Comparison of ENCODE assay signal across 1 cellular context in the genomic region with DNA sequence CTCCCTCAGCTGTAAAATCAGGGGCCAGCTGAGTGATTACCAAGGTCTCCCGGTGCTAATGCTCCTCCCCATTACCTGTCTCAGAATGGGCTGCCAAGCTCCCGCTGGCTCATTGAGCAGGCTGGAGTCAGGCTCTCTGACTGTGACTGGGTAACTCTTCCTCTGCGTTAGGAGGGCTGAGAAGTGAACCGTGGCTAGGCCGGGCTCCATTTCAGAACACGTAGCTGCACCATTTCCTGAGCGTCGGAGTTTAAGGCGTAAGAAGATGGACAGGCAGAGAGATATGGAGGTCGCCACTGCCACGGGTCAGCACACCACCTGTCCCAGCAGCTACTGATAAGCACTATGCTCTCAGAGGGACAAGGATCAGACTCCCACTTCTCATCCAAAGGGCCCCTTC.
TF ChIP-seq lines count a peak whose summit lies in the region.

No MANE protein-coding gene starts in this region.

TF ChIP-seq in HepG2, 621 proteins besides CTCF, POLR2A, EP300 and RAD21:
- TF ChIP-seq, protein P1, sequence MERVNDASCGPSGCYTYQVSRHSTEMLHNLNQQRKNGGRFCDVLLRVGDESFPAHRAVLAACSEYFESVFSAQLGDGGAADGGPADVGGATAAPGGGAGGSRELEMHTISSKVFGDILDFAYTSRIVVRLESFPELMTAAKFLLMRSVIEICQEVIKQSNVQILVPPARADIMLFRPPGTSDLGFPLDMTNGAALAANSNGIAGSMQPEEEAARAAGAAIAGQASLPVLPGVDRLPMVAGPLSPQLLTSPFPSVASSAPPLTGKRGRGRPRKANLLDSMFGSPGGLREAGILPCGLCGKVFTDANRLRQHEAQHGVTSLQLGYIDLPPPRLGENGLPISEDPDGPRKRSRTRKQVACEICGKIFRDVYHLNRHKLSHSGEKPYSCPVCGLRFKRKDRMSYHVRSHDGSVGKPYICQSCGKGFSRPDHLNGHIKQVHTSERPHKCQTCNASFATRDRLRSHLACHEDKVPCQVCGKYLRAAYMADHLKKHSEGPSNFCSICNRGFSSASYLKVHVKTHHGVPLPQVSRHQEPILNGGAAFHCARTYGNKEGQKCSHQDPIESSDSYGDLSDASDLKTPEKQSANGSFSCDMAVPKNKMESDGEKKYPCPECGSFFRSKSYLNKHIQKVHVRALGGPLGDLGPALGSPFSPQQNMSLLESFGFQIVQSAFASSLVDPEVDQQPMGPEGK (CRISPR knock-in tag; IDR thresholded peaks at IDR 0.05): no peak
- TF ChIP-seq MAZ (IDR thresholded peaks at IDR 0.05; ENCODE audit: borderline replicate concordance, low read depth, low read length) (no peak), MAZ (CRISPR knock-in tag; IDR thresholded peaks at IDR 0.05; ENCODE audit: low read depth) (no peak), NFIC (IDR thresholded peaks at IDR 0.05; ENCODE audit: low read length) (no peak), ZNF713 (CRISPR knock-in tag; IDR thresholded peaks at IDR 0.05) (no peak), CEBPG (CRISPR knock-in tag; IDR thresholded peaks at IDR 0.05) (no peak)
- TF ChIP-seq, protein P2, sequence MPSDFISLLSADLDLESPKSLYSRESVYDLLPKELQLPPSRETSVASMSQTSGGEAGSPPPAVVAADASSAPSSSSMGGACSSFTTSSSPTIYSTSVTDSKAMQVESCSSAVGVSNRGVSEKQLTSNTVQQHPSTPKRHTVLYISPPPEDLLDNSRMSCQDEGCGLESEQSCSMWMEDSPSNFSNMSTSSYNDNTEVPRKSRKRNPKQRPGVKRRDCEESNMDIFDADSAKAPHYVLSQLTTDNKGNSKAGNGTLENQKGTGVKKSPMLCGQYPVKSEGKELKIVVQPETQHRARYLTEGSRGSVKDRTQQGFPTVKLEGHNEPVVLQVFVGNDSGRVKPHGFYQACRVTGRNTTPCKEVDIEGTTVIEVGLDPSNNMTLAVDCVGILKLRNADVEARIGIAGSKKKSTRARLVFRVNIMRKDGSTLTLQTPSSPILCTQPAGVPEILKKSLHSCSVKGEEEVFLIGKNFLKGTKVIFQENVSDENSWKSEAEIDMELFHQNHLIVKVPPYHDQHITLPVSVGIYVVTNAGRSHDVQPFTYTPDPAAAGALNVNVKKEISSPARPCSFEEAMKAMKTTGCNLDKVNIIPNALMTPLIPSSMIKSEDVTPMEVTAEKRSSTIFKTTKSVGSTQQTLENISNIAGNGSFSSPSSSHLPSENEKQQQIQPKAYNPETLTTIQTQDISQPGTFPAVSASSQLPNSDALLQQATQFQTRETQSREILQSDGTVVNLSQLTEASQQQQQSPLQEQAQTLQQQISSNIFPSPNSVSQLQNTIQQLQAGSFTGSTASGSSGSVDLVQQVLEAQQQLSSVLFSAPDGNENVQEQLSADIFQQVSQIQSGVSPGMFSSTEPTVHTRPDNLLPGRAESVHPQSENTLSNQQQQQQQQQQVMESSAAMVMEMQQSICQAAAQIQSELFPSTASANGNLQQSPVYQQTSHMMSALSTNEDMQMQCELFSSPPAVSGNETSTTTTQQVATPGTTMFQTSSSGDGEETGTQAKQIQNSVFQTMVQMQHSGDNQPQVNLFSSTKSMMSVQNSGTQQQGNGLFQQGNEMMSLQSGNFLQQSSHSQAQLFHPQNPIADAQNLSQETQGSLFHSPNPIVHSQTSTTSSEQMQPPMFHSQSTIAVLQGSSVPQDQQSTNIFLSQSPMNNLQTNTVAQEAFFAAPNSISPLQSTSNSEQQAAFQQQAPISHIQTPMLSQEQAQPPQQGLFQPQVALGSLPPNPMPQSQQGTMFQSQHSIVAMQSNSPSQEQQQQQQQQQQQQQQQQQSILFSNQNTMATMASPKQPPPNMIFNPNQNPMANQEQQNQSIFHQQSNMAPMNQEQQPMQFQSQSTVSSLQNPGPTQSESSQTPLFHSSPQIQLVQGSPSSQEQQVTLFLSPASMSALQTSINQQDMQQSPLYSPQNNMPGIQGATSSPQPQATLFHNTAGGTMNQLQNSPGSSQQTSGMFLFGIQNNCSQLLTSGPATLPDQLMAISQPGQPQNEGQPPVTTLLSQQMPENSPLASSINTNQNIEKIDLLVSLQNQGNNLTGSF (CRISPR knock-in tag; IDR thresholded peaks at IDR 0.05): no peak
- TF ChIP-seq, protein P3, sequence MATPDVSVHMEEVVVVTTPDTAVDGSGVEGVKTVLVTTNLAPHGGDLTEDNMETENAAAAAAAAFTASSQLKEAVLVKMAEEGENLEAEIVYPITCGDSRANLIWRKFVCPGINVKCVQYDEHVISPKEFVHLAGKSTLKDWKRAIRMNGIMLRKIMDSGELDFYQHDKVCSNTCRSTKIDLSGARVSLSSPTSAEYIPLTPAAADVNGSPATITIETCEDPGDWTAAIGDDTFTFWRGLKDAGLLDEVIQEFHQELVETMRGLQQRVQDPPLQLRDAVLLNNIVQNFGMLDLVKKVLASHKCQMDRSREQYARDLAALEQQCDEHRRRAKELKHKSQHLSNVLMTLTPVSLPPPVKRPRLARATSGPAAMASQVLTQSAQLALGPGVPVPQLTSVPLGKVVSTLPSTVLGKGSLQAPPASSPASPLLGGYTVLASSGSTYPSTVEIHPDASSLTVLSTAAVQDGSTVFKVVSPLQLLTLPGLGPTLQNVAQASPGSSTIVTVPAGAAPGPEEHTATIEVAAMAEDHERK (CRISPR knock-in tag; IDR thresholded peaks at IDR 0.05; ENCODE audit: low read depth): no peak
